In the genomic region with DNA sequence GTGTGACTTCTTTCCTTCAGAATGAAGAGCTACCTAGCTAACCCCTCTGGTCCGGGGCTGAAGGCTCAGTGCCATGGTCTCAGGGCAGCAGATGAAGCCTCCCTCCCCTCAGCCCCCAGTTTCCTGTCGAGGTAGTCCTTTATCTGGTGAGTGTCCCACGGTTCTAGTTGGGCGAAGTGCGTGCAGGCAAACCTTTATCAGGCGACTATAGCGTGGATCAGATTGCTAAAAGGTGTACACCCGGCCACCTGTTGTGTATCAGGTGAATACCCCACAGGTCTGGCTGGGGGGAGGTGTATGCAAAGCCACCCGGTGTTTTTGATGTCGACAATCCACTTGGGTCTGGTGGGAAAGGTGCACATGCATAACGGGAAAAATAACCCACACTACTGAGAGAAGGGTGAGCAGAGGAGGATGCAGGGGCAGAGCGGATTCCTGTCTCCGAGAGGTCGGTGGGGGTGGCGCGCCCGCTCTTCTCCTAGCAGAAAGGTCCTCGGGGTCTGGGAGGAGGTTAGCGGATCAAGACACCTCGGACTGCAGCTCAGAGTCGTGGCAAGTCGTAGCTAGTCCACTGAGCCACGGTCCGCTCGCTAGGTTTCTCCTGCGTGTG, we compare ENCODE assay signal across 8 cellular contexts. TPM values are rescaled to one million over a fixed set of nuclear protein-coding genes. Genes with fewer than 3 reads are reported as not detected.
A peak's percentile ranks its signal among the peaks of the same experiment; 100 is the strongest.
DNase-seq lines count a peak whose midpoint lies in the region; ATAC-seq and TF ChIP-seq lines count a peak whose summit lies in the region.

No MANE protein-coding gene starts in this region.

- H3K4me1 Mint-ChIP-seq in Caco-2 (ENCODE audit: low read depth, unreplicated experiment): no peaks in the 10 kb centered on the region

- H3K27ac ChIP-seq in adipose tissue (ENCODE audit: low read depth, low read length) (peak overlapping the region; percentile 47), spleen (peak overlapping the region; percentile 89 to 100 (median 98))

- peaks cover 42% of the 10 kb centered on the region for H3K36me3 Mint-ChIP-seq in Caco-2 (ENCODE audit: insufficient read depth, unreplicated experiment)

- H3K9me3 ChIP-seq in Caco-2 (no peaks in the 10 kb centered on the region), iPS-15b (ENCODE audit: control insufficient read depth, insufficient read depth, low read length) (no peaks in the 10 kb centered on the region), spleen (no peaks in the 10 kb centered on the region)

- POLR2A ChIA-PET in Caco-2 (lab: Charles Lee): no interaction called here

- BruUV-seq in Caco-2 (replicated peaks; lab: Mats Ljungman, UMichigan): no TSS peak

- H3K36me3 ChIP-seq in Caco-2 (ENCODE audit: control insufficient read depth, insufficient read depth, low read length): peaks cover 1% of the 10 kb centered on the region; the same call in 1 of the 2 replicates
- H3K36me3 ChIP-seq in iPS-15b (ENCODE audit: control insufficient read depth, insufficient read depth, low read length): peaks cover 4% of the 10 kb centered on the region
- H3K36me3 ChIP-seq in spleen: peaks cover 0 to 39% (median 8%) of the 10 kb centered on the region in 6 donors

- peak overlapping the region; percentile 94 for H3K4me3 Mint-ChIP-seq in Caco-2 (ENCODE audit: unreplicated experiment)

- H3K4me1 ChIP-seq in Caco-2 (no peaks in the 10 kb centered on the region), iPS-15b (ENCODE audit: control insufficient read depth, insufficient read depth, low read length) (peaks cover 2% of the 10 kb centered on the region), spleen (peaks cover 10 to 94% (median 87%) of the 10 kb centered on the region in 6 donors)

- CTCF ChIA-PET in Caco-2 (lab: Charles Lee): interaction anchor here (3.0 kb wide), 1 partner anchor 31 kb away, joined by 13 read pairs; a partner anchor contains a TSS

- no peaks in the 10 kb centered on the region for H3K27me3 Mint-ChIP-seq in Caco-2 (ENCODE audit: insufficient read depth, unreplicated experiment)

- no peak overlapping the region for H3K9ac ChIP-seq in iPS-15b (ENCODE audit: low read depth, low read length)

- TF ChIP-seq CTCF in Caco-2 (IDR thresholded peaks at IDR 0.05; ENCODE audit: insufficient read depth in 1 of 2, low read depth in 1 of 2, low read length in 1 of 2, severe bottlenecking in 1 of 2, unreplicated experiment in 1 of 2) (no peak), spleen (IDR thresholded peaks at IDR 0.05 in 8 of 11, conservative IDR thresholded peaks at IDR 0.05 in 3 of 11) (no peak)

- H3K27ac Mint-ChIP-seq in Caco-2 (ENCODE audit: unreplicated experiment): no peak overlapping the region

- H3K9me3 Mint-ChIP-seq in Caco-2 (ENCODE audit: unreplicated experiment): no peaks in the 10 kb centered on the region

- no peak for TF ChIP-seq POLR2A in spleen (IDR thresholded peaks at IDR 0.05)

- H3K27me3 ChIP-seq in Caco-2 (replicated peaks; ENCODE audit: control insufficient read depth, insufficient read depth, low read length) (no peaks in the 10 kb centered on the region), iPS-15b (ENCODE audit: control insufficient read depth, insufficient read depth, low read length) (no peaks in the 10 kb centered on the region), spleen (replicated peaks in 1 of 7) (no peaks in the 10 kb centered on the region)

- H3K4me3 ChIP-seq in Caco-2 (ENCODE audit: low read depth, low read length): peak overlapping the region; percentile 89
- H3K4me3 ChIP-seq in iPS-15b (ENCODE audit: low read depth, low read length): peak overlapping the region; percentile 79
- peak overlapping the region; percentile 68 to 94 (median 83) for H3K4me3 ChIP-seq in spleen

- DNase-seq in Caco-2 (peak in 1 of 2 experiments; percentile 6), NCI-H1105 (lab: John Stamatoyannopoulos, UW) (peak; percentile 6), spleen (peak; percentile 84), NCI-H1436 treated with DMSO at 0.1 percent for 48 hours (lab: John Stamatoyannopoulos, UW) (no peak)

- peak; percentile 3 for ATAC-seq in GM21528 (IDR thresholded peaks at IDR 0.05; ENCODE audit: low FRiP score, unreplicated experiment)
- no peak for ATAC-seq in GM18517 (IDR thresholded peaks at IDR 0.05; ENCODE audit: unreplicated experiment)

- intact Hi-C loops in Caco-2 (cut with micrococcal nuclease; ENCODE audit: unreplicated experiment): no loop called here
- intact Hi-C loops in spleen (cut with DNase I; ENCODE audit: low total_unique reads): no loop called here

- 1 to 2% (median 2%) methylated on average over 25 to 26 of the region's 26 CpGs for WGBS in adipose tissue, 3 donors
- whole genome bisulfite sequencing in spleen, 5 donors: 0 to 1% (median 1%) methylated on average over 22 to 26 of the region's 26 CpGs

RNA-seq across cellular contexts. Expression of a gene that starts 0.5 kb away (rescaled TPM):
- total RNA-seq in Caco-2 (2022) (8.9 and 12.6 TPM in 2 replicates), spleen (100 to 1,000 TPM in 1 of 7 donors, 10 to 100 TPM in 6; 51.4 to 120 (median 78.9) TPM)
- polyA plus RNA-seq in adipose tissue (1 to 10 TPM; 3.6 to 7.6 (median 5.8) TPM), spleen (1 to 10 TPM; 5.2 to 8.3 (median 6.7) TPM)

RNA-seq across cellular contexts. Expression of a gene that starts 5.9 kb away (rescaled TPM):
- total RNA-seq in Caco-2 (2022) (171 and 175 TPM in 2 replicates), spleen (100 to 1,000 TPM in 6 of 7 donors, 10 to 100 TPM in 1; 100.0 to 147 (median 132) TPM)
- polyA plus RNA-seq in adipose tissue (100 to 1,000 TPM; 107 to 275 (median 237) TPM), spleen (100 to 1,000 TPM; 180 to 329 (median 308) TPM)

RNA-seq across cellular contexts. Expression of a gene that starts 6.1 kb away (rescaled TPM):
- total RNA-seq in Caco-2 (2022) (not detected in 2 replicates), spleen (not detected)
- polyA plus RNA-seq in adipose tissue (not detected), spleen (under 1 TPM in 1 of 3 donors, not detected in 2; 0.03 TPM)

RNA-seq across cellular contexts. Expression of a gene that starts 29.9 kb away (rescaled TPM):
- 35.3 and 37.9 TPM in 2 replicates for total RNA-seq in Caco-2 (2022)
- polyA plus RNA-seq in adipose tissue: 10 to 100 TPM; 11.4 to 39.8 (median 20.7) TPM
- 10 to 100 TPM; 24.9 to 53.7 (median 47.4) TPM for total RNA-seq in spleen
- polyA plus RNA-seq in spleen: 10 to 100 TPM; 18.6 to 39.1 (median 28.2) TPM
